8 cellular contexts compared by ENCODE assay signal in the genomic region with DNA sequence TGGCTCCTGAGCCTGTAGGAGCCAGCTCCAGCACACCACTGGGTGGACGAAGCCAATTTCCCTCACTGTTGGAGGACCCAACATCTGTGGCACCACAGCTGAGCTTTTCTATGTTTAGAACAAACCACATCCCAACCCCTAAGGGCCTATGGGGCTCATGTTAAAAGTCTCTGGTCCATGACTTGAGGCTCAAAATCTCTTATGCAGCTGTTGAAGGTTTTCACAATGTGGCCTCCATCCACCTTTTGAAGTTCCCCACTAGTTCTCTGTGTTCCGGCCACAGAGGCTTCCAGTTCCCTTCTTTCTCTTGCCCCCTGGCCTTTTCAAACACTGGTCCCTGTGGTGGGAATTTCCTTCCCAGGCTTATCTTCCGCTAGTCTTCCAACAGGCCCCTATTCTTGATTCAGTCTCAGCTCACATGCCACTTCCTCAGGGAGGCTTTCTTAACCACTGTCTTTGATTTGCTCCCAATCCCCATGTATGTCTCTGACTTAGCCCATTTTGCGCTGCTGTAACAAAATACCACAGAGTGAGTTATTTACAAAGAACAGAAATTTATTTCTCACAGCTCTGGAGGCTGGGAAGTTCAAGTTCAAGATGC. TPM values are rescaled to one million over a fixed set of nuclear protein-coding genes. Genes with fewer than 3 reads are reported as not detected.
DNase-seq lines count a peak whose midpoint lies in the region; ATAC-seq lines count a peak whose summit lies in the region.

No MANE protein-coding gene starts in this region.

- no peaks in the 10 kb centered on the region for H3K9me3 ChIP-seq in Karpas-422 (ENCODE audit: low read length)
- no peaks in the 10 kb centered on the region for H3K9me3 ChIP-seq in T-helper 17 cell (ENCODE audit: control insufficient read depth, low read length, poor library complexity, severe bottlenecking)

- H4K20me1 ChIP-seq in Karpas-422 (ENCODE audit: insufficient read depth, low read depth, low read length): no peaks in the 10 kb centered on the region

- no peak overlapping the region for H2AFZ ChIP-seq in Karpas-422 (ENCODE audit: low read length)

- H3K27ac Mint-ChIP-seq in T-helper 17 cell: no peak overlapping the region

- peaks cover 59% of the 10 kb centered on the region for H3K4me1 ChIP-seq in Karpas-422 (ENCODE audit: low read length)

- no peaks in the 10 kb centered on the region for H3K36me3 ChIP-seq in Karpas-422 (ENCODE audit: insufficient read depth, low read length)

- peaks cover 11% of the 10 kb centered on the region for H3K4me1 Mint-ChIP-seq in T-helper 17 cell

- H3K4me3 ChIP-seq in Karpas-422 (ENCODE audit: low read length): no peak overlapping the region

- ATAC-seq in GM18511 (IDR thresholded peaks at IDR 0.05; ENCODE audit: unreplicated experiment): peak; percentile 39
- peak; percentile 49 for ATAC-seq in GM21723 (IDR thresholded peaks at IDR 0.05; ENCODE audit: unreplicated experiment)
- no peak for ATAC-seq in T-helper 17 cell
- no peak for ATAC-seq in GM19023 (IDR thresholded peaks at IDR 0.05; ENCODE audit: unreplicated experiment)

- H3K79me2 ChIP-seq in Karpas-422 (ENCODE audit: low read length): peaks cover 8% of the 10 kb centered on the region

- H3K4me3 Mint-ChIP-seq in T-helper 17 cell: no peak overlapping the region

- H3K9me2 ChIP-seq in Karpas-422 (replicated peaks; ENCODE audit: insufficient read depth, low read length): no peaks in the 10 kb centered on the region

- DNase-seq in Karpas-422: peak; percentile 81
- peak; percentile 90 for DNase-seq in foreskin melanocyte
- no peak for DNase-seq in UCSD-AML1 (lab: John Stamatoyannopoulos, UW; ENCODE audit: unreplicated experiment)
- DNase-seq in T-helper 17 cell: no peak
- no peak for DNase-seq in NCI-H2029 (lab: John Stamatoyannopoulos, UW)

- no peaks in the 10 kb centered on the region for H3K27me3 Mint-ChIP-seq in T-helper 17 cell

- H3K27ac ChIP-seq in Karpas-422 (ENCODE audit: low read length): peak overlapping the region; percentile 99

- H3K9ac ChIP-seq in Karpas-422 (ENCODE audit: low read length): peak overlapping the region; percentile 61; the same call in 1 of the 2 replicates

- H3K27me3 ChIP-seq in Karpas-422 (ENCODE audit: low read length): no peaks in the 10 kb centered on the region

- H3K4me2 ChIP-seq in Karpas-422 (ENCODE audit: low read depth, low read length, poor library complexity, severe bottlenecking): peak overlapping the region; percentile 95

- no peaks in the 10 kb centered on the region for H3K36me3 Mint-ChIP-seq in T-helper 17 cell (ENCODE audit: low read depth)

RNA-seq across cellular contexts. Expression of gene IFNLR1, which starts 4.0 kb away (rescaled TPM):
- 17.7 and 18.1 TPM in 2 replicates for total RNA-seq in Karpas-422 (2014; rRNA removed; shearing (Covaris generic); ENCODE audit: low replicate concordance)
- total RNA-seq in T-helper 17 cell: 1 to 10 TPM in 1 of 2 donors, under 1 TPM in 1; 0.65 to 1.3 TPM

RNA-seq across cellular contexts. Expression of gene IL22RA1, which starts 48.1 kb away (rescaled TPM):
- total RNA-seq in Karpas-422 (2014; rRNA removed; shearing (Covaris generic); ENCODE audit: low replicate concordance): not detected in 2 replicates
- not detected for total RNA-seq in T-helper 17 cell

Comparison
In these comparisons a context has a peak if more than half of its experiments do, and no peak if none do; other contexts are left out.
1. ATAC-seq: peak in GM18511 (single experiment) and GM21723 (single experiment); none in T-helper 17 cell (single experiment) and GM19023 (single experiment).
2. DNase-seq: peak in Karpas-422 (single experiment) and foreskin melanocyte (single experiment); none in UCSD-AML1 (single experiment), T-helper 17 cell (0 of 3) and NCI-H2029 (single experiment).